Comparison of ENCODE assay signal across 21 cellular contexts in genomic region chr17:54694287-54694887, GRCh38.
"Had no signal": no experiment of that assay in that cellular context is flagged by ENCODE, and none has a peak within 500 bp of the region (broad histone marks: within the 10 kb centered on the region; RNA-seq: fewer than 3 reads in every experiment).

No MANE protein-coding gene starts in this region.

- H3K4me1 ChIP-seq: esophagus squamous epithelium, gastrocnemius medialis, parathyroid adenoma, sigmoid colon, stomach, suprapubic skin, tibial nerve had no signal

- H2AFZ ChIP-seq: parathyroid adenoma had no signal

- H3K4me2 ChIP-seq: smooth muscle cell had no signal

- H3K27me3 ChIP-seq: esophagus squamous epithelium, gastrocnemius medialis, sigmoid colon, stomach, suprapubic skin, tibial nerve had no signal

- H3K9ac ChIP-seq: parathyroid adenoma had no signal

- DNase-seq: activated CD4-positive, alpha-beta T cell treated with anti-CD3 and anti-CD28 coated beads, Interleukin-2, amount 10 ng/mL, durations not matched to agents 24 days and 14 days; activated CD8-positive, alpha-beta memory T cell treated with anti-CD3 and anti-CD28 coated beads, Interleukin-2, amount 10 ng/mL, durations not matched to agents 7 days and 5 days; activated CD8-positive, alpha-beta T cell treated with anti-CD3 and anti-CD28 coated beads for 36 hours; activated gamma-delta T cell; activated naive CD4-positive, alpha-beta T cell treated with anti-CD3 and anti-CD28 coated beads, Interleukin-2, amount 50 U/mL, for 16 hours; activated naive CD8-positive, alpha-beta T cell treated with anti-CD3 and anti-CD28 coated beads, Interleukin-2, amount 50 U/mL, for 24 hours; activated T-cell treated with anti-CD3 and anti-CD28 coated beads for 4 hours; cerebellar nuclear complex; esophagus squamous epithelium; gastrocnemius medialis; hypothalamus; sigmoid colon; stimulated activated CD4-positive, alpha-beta T cell treated with anti-CD3 and anti-CD28 coated beads, Interleukin-15, amount 100 ng/mL, for 24 hours; stomach had no signal

- H3K9me3 ChIP-seq: esophagus squamous epithelium, gastrocnemius medialis, sigmoid colon, stomach, suprapubic skin, tibial nerve had no signal

- H3K79me2 ChIP-seq: parathyroid adenoma had no signal

- H3K27ac ChIP-seq: coronary artery, esophagus squamous epithelium, gastrocnemius medialis, parathyroid adenoma, sigmoid colon, stomach, suprapubic skin, tibial nerve had no signal

- H3K36me3 ChIP-seq: esophagus squamous epithelium, gastrocnemius medialis, sigmoid colon, stomach, suprapubic skin, tibial nerve had no signal

- H3K4me3 ChIP-seq: coronary artery, esophagus squamous epithelium, gastrocnemius medialis, sigmoid colon, smooth muscle cell, stomach, suprapubic skin, tibial nerve had no signal

- ATAC-seq: activated CD4-positive, CD25-positive, alpha-beta regulatory T cell treated with anti-CD3 and anti-CD28 coated beads, Interleukin-2, amount 50 U/mL, for 24 hours; activated CD8-positive, alpha-beta memory T cell treated with anti-CD3 and anti-CD28 coated beads, Interleukin-2, amount 10 ng/mL, durations not matched to agents 7 days and 5 days; activated CD8-positive, alpha-beta T cell treated with anti-CD3 and anti-CD28 coated beads for 36 hours; activated naive CD8-positive, alpha-beta T cell treated with anti-CD3 and anti-CD28 coated beads, Interleukin-2, amount 50 U/mL, for 24 hours; gastrocnemius medialis; stimulated activated memory B cell treated with anti-CD40 and anti-IgM and Interleukin-4, amounts not matched to agents 10 μg/mL and 1 μg/mL and 100 μg/mL, for 72 hours had no signal
